Comparison of ENCODE assay signal across 1 cellular context in genomic region chr17:74203439-74204240, GRCh38.
TF ChIP-seq lines count a peak whose summit lies in the region.

RPL38 (plus strand) TSS chr17:74203678; CDS start chr17:74203956, 278 bp downstream.

TF ChIP-seq in HepG2, 621 proteins besides CTCF, POLR2A, EP300 and RAD21 (continued from another document):
- TF ChIP-seq ZIK1 (CRISPR knock-in tag; IDR thresholded peaks at IDR 0.05; ENCODE audit: borderline replicate concordance, low read depth) (no peak), THYN1 (CRISPR knock-in tag; IDR thresholded peaks at IDR 0.05; ENCODE audit: borderline replicate concordance, low read depth) (no peak), MAFG (CRISPR knock-in tag; IDR thresholded peaks at IDR 0.05) (no peak), ZNF709 (CRISPR knock-in tag; IDR thresholded peaks at IDR 0.05) (peak; percentile 82; the same call in 1 of the 2 replicates), GTF3A (CRISPR knock-in tag; conservative IDR thresholded peaks at IDR 0.05) (peak; percentile 77; the same call in 1 of the 2 replicates), ZNF589 (CRISPR knock-in tag; conservative IDR thresholded peaks at IDR 0.05) (peak; percentile 96; the same call in 1 of the 2 replicates), PCBP2 (optimal IDR thresholded peaks at IDR 0.05; ENCODE audit: low read depth, low read length, poor library complexity, severe bottlenecking) (peak; percentile 95), ZNF670 (CRISPR knock-in tag; IDR thresholded peaks at IDR 0.05; ENCODE audit: borderline replicate concordance) (peak; percentile 22; the same call in 1 of the 2 replicates), ZNF547 (CRISPR knock-in tag; IDR thresholded peaks at IDR 0.05) (peak; percentile 93), MEIS1 (CRISPR knock-in tag; IDR thresholded peaks at IDR 0.05; ENCODE audit: borderline replicate concordance) (peak; percentile 80; the same call in 1 of the 2 replicates), ZNF263 (CRISPR knock-in tag; IDR thresholded peaks at IDR 0.05) (peak; percentile 91), NR2F2 (IDR thresholded peaks at IDR 0.05; ENCODE audit: borderline replicate concordance, low read depth) (peak; percentile 74; the same call in 1 of the 2 replicates), ZMAT5 (CRISPR knock-in tag; IDR thresholded peaks at IDR 0.05; ENCODE audit: borderline replicate concordance, low read depth) (no peak), WIZ (CRISPR knock-in tag; IDR thresholded peaks at IDR 0.05) (peak; percentile 76; the same call in 1 of the 2 replicates), ZBTB33 (CRISPR knock-in tag; IDR thresholded peaks at IDR 0.05) (peak; percentile 75), SKIL (CRISPR knock-in tag; IDR thresholded peaks at IDR 0.05; ENCODE audit: borderline replicate concordance) (peak; percentile 47; the same call in 1 of the 2 replicates), ETV6 (CRISPR knock-in tag; conservative IDR thresholded peaks at IDR 0.05) (no peak; the same call in 1 of the 2 replicates), TCF7L2 (IDR thresholded peaks at IDR 0.05; ENCODE audit: low read depth, low read length) (no peak), MYC (CRISPR knock-in tag; IDR thresholded peaks at IDR 0.05; ENCODE audit: borderline replicate concordance) (peak; percentile 95), HMG20B (CRISPR knock-in tag; conservative IDR thresholded peaks at IDR 0.05) (0 out of 2 replicates have a peak, but pooled peaks have one; percentile 32), RERE (CRISPR knock-in tag; IDR thresholded peaks at IDR 0.05; ENCODE audit: low read depth) (0 out of 2 replicates have a peak, but pooled peaks have one; percentile 25), SUZ12 (IDR thresholded peaks at IDR 0.05; ENCODE audit: low read depth, low read length) (0 out of 2 replicates have a peak, but pooled peaks have one; percentile 7), CENPBD1 (CRISPR knock-in tag; IDR thresholded peaks at IDR 0.05; ENCODE audit: borderline replicate concordance, low read depth) (0 out of 2 replicates have a peak, but pooled peaks have one; percentile 33), ZNF607 (CRISPR knock-in tag; IDR thresholded peaks at IDR 0.05; ENCODE audit: borderline replicate concordance) (peak; percentile 79), ZNF101 (CRISPR knock-in tag; IDR thresholded peaks at IDR 0.05; ENCODE audit: borderline replicate concordance, low read depth) (peak; percentile 61; the same call in 1 of the 2 replicates), FIP1L1 (IDR thresholded peaks at IDR 0.05; ENCODE audit: borderline replicate concordance, insufficient read depth, low read depth, low read length) (0 out of 2 replicates have a peak, but pooled peaks have one; percentile 56), POLR2G (IDR thresholded peaks at IDR 0.05; ENCODE audit: low read depth, low read length) (peak; percentile 100), SPEN (CRISPR knock-in tag; IDR thresholded peaks at IDR 0.05; ENCODE audit: low read depth) (peak; percentile 100), POLR2AphosphoS5 (IDR thresholded peaks at IDR 0.05; ENCODE audit: low read depth, low read length) (peak; percentile 100), PRPF4 (IDR thresholded peaks at IDR 0.05; ENCODE audit: low read depth, low read length, poor library complexity, severe bottlenecking) (no peak), ZBTB14 (CRISPR knock-in tag; IDR thresholded peaks at IDR 0.05) (no peak; the same call in 1 of the 2 replicates), IRF2 (CRISPR knock-in tag; IDR thresholded peaks at IDR 0.05) (peak; percentile 99), ASH2L (IDR thresholded peaks at IDR 0.05; ENCODE audit: insufficient read length, low read depth, low read length) (peak; percentile 99), ZFYVE20 (CRISPR knock-in tag; IDR thresholded peaks at IDR 0.05; ENCODE audit: borderline replicate concordance, low read depth) (no peak), KDM2A (CRISPR knock-in tag; IDR thresholded peaks at IDR 0.05; ENCODE audit: borderline replicate concordance, low read depth) (peak; percentile 88; the same call in 1 of the 2 replicates), ZSCAN20 (CRISPR knock-in tag; IDR thresholded peaks at IDR 0.05; ENCODE audit: borderline replicate concordance) (no peak), ZNF652 (CRISPR knock-in tag; IDR thresholded peaks at IDR 0.05; ENCODE audit: borderline replicate concordance, low read depth) (peak; percentile 61; the same call in 1 of the 2 replicates)
